Comparison of ENCODE assay signal across 9 cellular contexts in the genomic region with DNA sequence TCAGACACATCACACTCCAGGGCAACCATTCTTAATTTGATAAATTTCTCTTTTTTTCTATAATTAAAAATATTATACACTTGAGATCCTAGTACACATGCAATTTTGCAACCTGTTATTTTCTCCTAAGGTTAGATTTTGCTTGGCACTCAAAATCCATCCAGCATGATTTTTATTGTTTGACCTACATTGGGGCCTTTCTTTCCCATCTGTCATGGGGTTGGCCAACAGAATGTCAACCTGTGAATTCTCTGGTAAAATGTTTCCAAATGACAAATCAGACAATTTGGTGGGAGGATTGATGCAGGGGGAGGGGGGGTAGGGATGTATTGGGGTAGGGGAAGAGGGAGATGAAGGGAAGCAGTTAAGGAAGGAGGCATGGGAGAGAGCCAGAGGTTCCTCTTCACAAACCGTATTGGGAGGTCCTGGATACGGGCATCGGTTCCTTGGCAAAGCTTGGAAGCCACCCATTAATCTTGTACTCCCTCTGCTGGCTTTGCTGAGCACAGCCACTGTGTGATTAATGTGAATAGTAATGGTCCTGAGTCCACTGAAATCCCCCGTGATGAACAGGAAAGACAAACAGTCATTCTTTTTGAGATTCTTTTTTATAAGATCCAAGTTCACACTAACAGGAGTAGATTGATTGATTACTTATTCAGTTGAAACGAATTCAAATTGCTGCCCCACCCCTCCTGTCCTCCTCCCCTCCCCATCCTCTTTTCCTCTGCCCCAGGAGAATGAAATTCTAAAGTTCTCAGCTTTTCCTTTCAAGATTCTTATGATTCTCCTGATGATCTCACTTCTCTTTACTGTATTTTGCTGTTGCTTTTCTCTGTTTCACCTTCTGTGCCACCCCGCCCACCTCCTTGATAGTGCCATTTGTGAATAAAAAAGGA.
DNase-seq lines count a peak whose midpoint lies in the region; ATAC-seq and TF ChIP-seq lines count a peak whose summit lies in the region.
"Had no signal": no experiment of that assay in that cellular context is flagged by ENCODE, and none has a peak within 500 bp of the region (broad histone marks: within the 10 kb centered on the region; RNA-seq: fewer than 3 reads in every experiment).

No MANE protein-coding gene starts in this region.

- no peak for TF ChIP-seq POLR2A in testis (IDR thresholded peaks at IDR 0.05)

- DNase-seq in NCI-H2196 (lab: John Stamatoyannopoulos, UW; ENCODE audit: unreplicated experiment) = peak; percentile 16
- DNase-seq in NCI-H2196 treated with DMSO at 0.1 percent for 48 hours (lab: John Stamatoyannopoulos, UW; ENCODE audit: unreplicated experiment) = no peak
- peak; percentile 49 for DNase-seq in NCI-H748 treated with DMSO at 0.1 percent for 48 hours (lab: John Stamatoyannopoulos, UW)
- DNase-seq in brain microvascular endothelial cell = peak; percentile 62
- peak; percentile 74 for DNase-seq in iPS-NIHi11 (ENCODE audit: low spot score)
- DNase-seq in testis = peak; percentile 69

- peak; percentile 56 for ATAC-seq in HG02973 (IDR thresholded peaks at IDR 0.05; ENCODE audit: unreplicated experiment)
- no peak for ATAC-seq in GM21381 (IDR thresholded peaks at IDR 0.05; ENCODE audit: unreplicated experiment)

- TF ChIP-seq CTCF in brain microvascular endothelial cell (IDR thresholded peaks at IDR 0.05; ENCODE audit: low read depth, low read length, missing control alignments) (peak; percentile 93), testis (IDR thresholded peaks at IDR 0.05) (peak; percentile 21 to 73 (median 57))

- no peaks in the 10 kb centered on the region for H3K27me3 ChIP-seq in brain microvascular endothelial cell (replicated peaks)
- H3K27me3 ChIP-seq in testis = no peaks in the 10 kb centered on the region
- H3K27me3 ChIP-seq: BLaER1 had no signal

- H3K4me3 ChIP-seq in brain microvascular endothelial cell (ENCODE audit: low read depth, low read length) = no peak overlapping the region
- no peak overlapping the region for H3K4me3 ChIP-seq in testis
- H3K4me3 ChIP-seq: BLaER1 had no signal

- H3K27ac ChIP-seq in brain microvascular endothelial cell (no peak overlapping the region), testis (no peak overlapping the region)
- H3K27ac ChIP-seq: BLaER1 had no signal

- in situ Hi-C loops in brain microvascular endothelial cell (cut with HindIII; ENCODE audit: low pct_ligation_motif_present, low sequenced_read_pairs) = no loop called here

- H3K36me3 ChIP-seq in brain microvascular endothelial cell (replicated peaks) (no peaks in the 10 kb centered on the region), testis (ENCODE audit: low read depth, missing control alignments) (no peaks in the 10 kb centered on the region)
- H3K36me3 ChIP-seq: BLaER1 had no signal

- H3K9me3 ChIP-seq in testis = no peaks in the 10 kb centered on the region
- H3K9me3 ChIP-seq: BLaER1 had no signal

- intact Hi-C loops in testis (cut with DNase I; ENCODE audit: low total_unique reads) = loop anchor here (10.0 kb wide), 1 partner anchor 84 kb away; no protein-coding TSS in a partner anchor

- no peaks in the 10 kb centered on the region for H3K4me1 ChIP-seq in testis
- H3K4me1 ChIP-seq: BLaER1 had no signal

- 24 to 26% methylated on average over 6 of the region's 6 CpGs for WGBS in testis, 2 donors
